Comparison of ENCODE assay signal across 8 cellular contexts in genomic region chr6:7725849-7726415, GRCh38. TPM values are rescaled to one million over a fixed set of nuclear protein-coding genes. Genes with fewer than 3 reads are reported as not detected.
A peak's percentile ranks its signal among the peaks of the same experiment; 100 is the strongest.
DNase-seq lines count a peak whose midpoint lies in the region; ATAC-seq, FAIRE-seq and TF ChIP-seq lines count a peak whose summit lies in the region.

TSS of gene BMP6 (plus strand) at chr6:7726099. CDS start at chr6:7726956, 857 bp downstream.

- H3K27ac ChIP-seq in H9 (ENCODE audit: insufficient read length, low read depth, low read length), result no peak within 1 kb of the TSS
- no peak within 1 kb of the TSS for H3K27ac ChIP-seq in SJSA1

- no peak within 1 kb of the TSS for H3T11ph ChIP-seq in H9 (ENCODE audit: low read length)

- H3K27me3 ChIP-seq in H9 (ENCODE audit: insufficient read depth, low read length), result peaks cover 52% of the 10 kb centered on the region
- H3K27me3 ChIP-seq in SJSA1 (replicated peaks), result peaks cover 23% of the 10 kb centered on the region

- H3K4me2 ChIP-seq in H9 (ENCODE audit: insufficient read depth, insufficient read length, low read length), result peak within 1 kb of the TSS; percentile 77

- no peaks in the 10 kb centered on the region for H3K79me2 ChIP-seq in H9 (ENCODE audit: insufficient read depth, low read length)

- H2BK15ac ChIP-seq in H9 (ENCODE audit: low read depth, low read length), result no peak within 1 kb of the TSS

- H3K4ac ChIP-seq in H9 (ENCODE audit: low read depth, low read length), result no peak within 1 kb of the TSS

- intact Hi-C loops in left ventricle myocardium superior (cut with micrococcal nuclease), result no loop called here

- no peak within 1 kb of the TSS for H2BK120ac ChIP-seq in H9 (ENCODE audit: low read depth, low read length, poor library complexity, severe bottlenecking)

- H3K4me1 ChIP-seq in H9 (ENCODE audit: insufficient read depth, low read length), result peaks cover 2% of the 10 kb centered on the region; the same call in 1 of the 2 replicates
- H3K4me1 ChIP-seq in SJSA1 (replicated peaks), result peaks cover 41% of the 10 kb centered on the region

- ATAC-seq in left ventricle myocardium superior, result peak; percentile 96

- H3K9ac ChIP-seq in H9 (ENCODE audit: extremely low read depth, insufficient read length, low read length), result no peak within 1 kb of the TSS

- no peaks in the 10 kb centered on the region; a peak in 2 of 5 replicates for H3K9me3 Mint-ChIP-seq in H9

- H4K91ac ChIP-seq in H9 (ENCODE audit: insufficient read length, low read depth, low read length), result no peak within 1 kb of the TSS

- no peak within 1 kb of the TSS for H2AK5ac ChIP-seq in H9 (ENCODE audit: insufficient read length, low read length)

- TF ChIP-seq CTCF in H9 (conservative IDR thresholded peaks at IDR 0.05), result no peak
- TF ChIP-seq CTCF in LNCaP clone FGC (IDR thresholded peaks at IDR 0.05; ENCODE audit: control insufficient read depth, extremely low read depth, insufficient read depth), result no peak

- H2AFZ ChIP-seq in H9 (ENCODE audit: low read length), result no peak within 1 kb of the TSS

- H3K4me3 ChIP-seq in LNCaP clone FGC (ENCODE audit: low read depth, low read length) (peak within 1 kb of the TSS; percentile 52), SJSA1 (peak within 1 kb of the TSS; percentile 47)

- H2BK12ac ChIP-seq in H9 (ENCODE audit: insufficient read length, low read depth, low read length), result no peak within 1 kb of the TSS

- no peak within 1 kb of the TSS for H2BK20ac ChIP-seq in H9 (ENCODE audit: low read depth, low read length, poor library complexity, severe bottlenecking)

- no peak within 1 kb of the TSS for H3K56ac ChIP-seq in H9 (ENCODE audit: insufficient read length, low read depth, low read length)

- H4K20me1 ChIP-seq in H9 (ENCODE audit: control insufficient read depth, insufficient read depth, insufficient read length), result no peaks in the 10 kb centered on the region

- H3K27ac Mint-ChIP-seq in H9, result no peak within 1 kb of the TSS

- no peak within 1 kb of the TSS for H2BK5ac ChIP-seq in H9 (ENCODE audit: insufficient read length, low read length)

- peaks cover 26% of the 10 kb centered on the region for H3K23me2 ChIP-seq in H9 (ENCODE audit: insufficient read length, low read depth, low read length, poor library complexity, severe bottlenecking)

- no CpG with 5 or more reads among the region's 69 CpGs for WGBS in H9 (ENCODE audit: extremely low coverage, insufficient read length, low lambda C conversion rate)

- no peaks in the 10 kb centered on the region for H3K36me3 Mint-ChIP-seq in H9 (ENCODE audit: insufficient read depth in 1 of 3, low read depth in 3 of 3)

- peaks cover 86% of the 10 kb centered on the region for H3K27me3 Mint-ChIP-seq in H9 (ENCODE audit: low read depth)

- no peak within 1 kb of the TSS for H3K23ac ChIP-seq in H9 (ENCODE audit: insufficient read length, low read depth, low read length)

- H3K36me3 ChIP-seq in SJSA1, result no peaks in the 10 kb centered on the region

- H4K8ac ChIP-seq in H9 (replicated peaks; ENCODE audit: insufficient read length, low read depth, low read length), result no peak within 1 kb of the TSS

- H3K9me3 ChIP-seq in H9 (ENCODE audit: control insufficient read depth, low read depth, low read length) (no peaks in the 10 kb centered on the region), SJSA1 (replicated peaks) (no peaks in the 10 kb centered on the region)

- DNase-seq in H9 (peak; percentile 95), LNCaP clone FGC (ENCODE audit: low read depth) (peak; percentile 65), SJSA1 (ENCODE audit: low read depth in 1 of 2, low spot score in 2 of 2) (peak; percentile 87 to 88), amygdala (lab: John Stamatoyannopoulos, UW) (peak in 51 of 56 donors; percentile 15 to 85 (median 61)), left ventricle myocardium superior (peak; percentile 92), pons (ENCODE audit: low spot score) (peak; percentile 78), cortex of kidney (lab: John Stamatoyannopoulos, UW) (no peak)

- FAIRE-seq in G401.6 (lab: Jason Lieb, UNC), result peak; percentile 42

- H4K5ac ChIP-seq in H9 (ENCODE audit: insufficient read length, low read depth, low read length), result no peak within 1 kb of the TSS

- H3K79me1 ChIP-seq in H9 (ENCODE audit: insufficient read depth, low read depth, low read length, poor library complexity, severe bottlenecking), result no peaks in the 10 kb centered on the region

- no peak within 1 kb of the TSS for H3K18ac ChIP-seq in H9 (ENCODE audit: insufficient read length, low read depth, low read length)

- peak within 1 kb of the TSS; percentile 68 to 89 for H3K4me3 Mint-ChIP-seq in H9

- H3K4me1 Mint-ChIP-seq in H9, result peaks cover 24 to 28% of the 10 kb centered on the region in 2 experiments

- no peak within 1 kb of the TSS for H3K14ac ChIP-seq in H9 (ENCODE audit: insufficient read depth, low read length)

RNA-seq across cellular contexts. Expression of gene BMP6, which starts in this region (rescaled TPM):
- total RNA-seq in H9 (2021) (0.28 and 0.61 TPM in 2 replicates), left ventricle myocardium superior (2.7 TPM)
- 1.4 and 1.7 TPM in 2 replicates for total RNA-seq in SJSA1 (2014; rRNA removed; shearing (Covaris generic))

Comparison
In these comparisons a context has a peak if more than half of its experiments do, and no peak if none do; other contexts are left out.
1. Peak in DNase-seq and H3K4me2 ChIP-seq in H9; RNA of the gene not detected or under 1 TPM.